In genomic region chr14:61756135-61756534, GRCh38 we compare ENCODE assay signal across 20 cellular contexts. TPM values are rescaled to one million over a fixed set of nuclear protein-coding genes. Genes with fewer than 3 reads are reported as not detected.
DNase-seq lines count a peak whose midpoint lies in the region; ATAC-seq, FAIRE-seq and TF ChIP-seq lines count a peak whose summit lies in the region.
"Had no signal": no experiment of that assay in that cellular context is flagged by ENCODE, and none has a peak within 500 bp of the region (broad histone marks: within the 10 kb centered on the region; RNA-seq: fewer than 3 reads in every experiment).

No MANE protein-coding gene starts in this region.

- H3K27ac ChIP-seq in epithelial cell of prostate (peak overlapping the region; percentile 72), coronary artery (no peak overlapping the region)
- H3K27ac ChIP-seq: SK-N-MC had no signal

- H3K4me3 ChIP-seq in coronary artery, result no peak overlapping the region
- H3K4me3 ChIP-seq: MG63, SK-N-MC had no signal

- H3K36me3 Mint-ChIP-seq in activated T-cell treated with anti-CD3 and anti-CD28 coated beads, Interleukin-2, amount 50 U/mL, for 24 hours (ENCODE audit: low read depth), result peaks cover 14% of the 10 kb centered on the region
- peaks cover 23% of the 10 kb centered on the region for H3K36me3 Mint-ChIP-seq in activated T-helper 17 cell treated with anti-CD3 and anti-CD28 coated beads, Interleukin-2, amount 50 U/mL, for 72 hours (ENCODE audit: low read depth)

- TF ChIP-seq POLR2A in H54 (IDR thresholded peaks at IDR 0.05; ENCODE audit: low read depth, low read length), result no peak

- no peak overlapping the region for H3K4me3 Mint-ChIP-seq in activated T-cell treated with anti-CD3 and anti-CD28 coated beads, Interleukin-2, amount 50 U/mL, for 24 hours
- H3K4me3 Mint-ChIP-seq in activated T-helper 17 cell treated with anti-CD3 and anti-CD28 coated beads, Interleukin-2, amount 50 U/mL, for 72 hours, result no peak overlapping the region
- H3K4me3 Mint-ChIP-seq: CD8-positive, alpha-beta memory T cell had no signal

- H3K9me3 Mint-ChIP-seq in activated T-cell treated with anti-CD3 and anti-CD28 coated beads, Interleukin-2, amount 50 U/mL, for 24 hours, result no peaks in the 10 kb centered on the region
- no peaks in the 10 kb centered on the region for H3K9me3 Mint-ChIP-seq in activated T-helper 17 cell treated with anti-CD3 and anti-CD28 coated beads, Interleukin-2, amount 50 U/mL, for 72 hours
- H3K9me3 Mint-ChIP-seq: CD8-positive, alpha-beta memory T cell had no signal

- no peak for TF ChIP-seq CTCF in coronary artery (IDR thresholded peaks at IDR 0.05)

- H3K27me3 Mint-ChIP-seq in activated T-cell treated with anti-CD3 and anti-CD28 coated beads, Interleukin-2, amount 50 U/mL, for 24 hours, result no peaks in the 10 kb centered on the region
- H3K27me3 Mint-ChIP-seq in activated T-helper 17 cell treated with anti-CD3 and anti-CD28 coated beads, Interleukin-2, amount 50 U/mL, for 72 hours, result peaks cover 4% of the 10 kb centered on the region

- H3K4me1 Mint-ChIP-seq in activated T-cell treated with anti-CD3 and anti-CD28 coated beads, Interleukin-2, amount 50 U/mL, for 24 hours (ENCODE audit: low read depth), result peaks cover 5% of the 10 kb centered on the region
- H3K4me1 Mint-ChIP-seq in activated T-helper 17 cell treated with anti-CD3 and anti-CD28 coated beads, Interleukin-2, amount 50 U/mL, for 72 hours, result peaks cover 12% of the 10 kb centered on the region
- H3K4me1 Mint-ChIP-seq: CD8-positive, alpha-beta memory T cell had no signal

- peak overlapping the region; percentile 23 for H3K27ac Mint-ChIP-seq in activated T-cell treated with anti-CD3 and anti-CD28 coated beads, Interleukin-2, amount 50 U/mL, for 24 hours
- peak overlapping the region; percentile 82 for H3K27ac Mint-ChIP-seq in activated T-helper 17 cell treated with anti-CD3 and anti-CD28 coated beads, Interleukin-2, amount 50 U/mL, for 72 hours

- ATAC-seq in activated T-helper 17 cell treated with anti-CD3 and anti-CD28 coated beads, Interleukin-2, amount 50 U/mL, for 72 hours (replicated peaks), result no peak
- ATAC-seq: HepG2, Panc1, Right ventricle myocardium inferior had no signal

- FAIRE-seq in H54 (lab: Jason Lieb, UNC), result no peak
- FAIRE-seq: G401.6, HepG2 had no signal

- no peak for DNase-seq in activated T-cell treated with anti-CD3 and anti-CD28 coated beads, Interleukin-2, amount 50 U/mL, for 24 hours
- DNase-seq in activated T-cell treated with anti-CD3 and anti-CD28 coated beads, Interleukin-2, amount 50 U/mL, for 1 hour, result no peak
- DNase-seq in epithelial cell of prostate (ENCODE audit: low read depth, low spot score), result no peak
- DNase-seq in NCI-H526 treated with DMSO at 0.1 percent for 48 hours (lab: John Stamatoyannopoulos, UW), result no peak
- no peak for DNase-seq in coronary artery (ENCODE audit: low spot score)
- no peak for DNase-seq in H54 (ENCODE audit: insufficient read length, low spot score)
- DNase-seq in activated CD4-positive, CD25-positive, alpha-beta regulatory T cell treated with anti-CD3 and anti-CD28 coated beads, Interleukin-2, amount 50 U/mL, for 72 hours, result no peak
- DNase-seq: 8988T; CD8-positive, alpha-beta memory T cell; DND-41; MG63; NCI-H1092; NCI-H2081 treated with DMSO at 0.1 percent for 48 hours; NCI-H510A had no signal

RNA-seq across cellular contexts. Expression of gene SNAPC1, which starts 6.1 kb away (rescaled TPM):
- 10 to 100 TPM; 11.5 to 13.6 TPM for total RNA-seq in activated T-helper 17 cell treated with anti-CD3 and anti-CD28 coated beads, Interleukin-2, amount 50 U/mL, for 72 hours

RNA-seq across cellular contexts. Expression of gene SYT16, which starts 56.4 kb away (rescaled TPM):
- not detected for total RNA-seq in activated T-helper 17 cell treated with anti-CD3 and anti-CD28 coated beads, Interleukin-2, amount 50 U/mL, for 72 hours
- total RNA-seq: CD8-positive, alpha-beta memory T cell; HepG2; Right ventricle myocardium inferior had no signal
